ENCODE assay signal across 29 cellular contexts in the genomic region with DNA sequence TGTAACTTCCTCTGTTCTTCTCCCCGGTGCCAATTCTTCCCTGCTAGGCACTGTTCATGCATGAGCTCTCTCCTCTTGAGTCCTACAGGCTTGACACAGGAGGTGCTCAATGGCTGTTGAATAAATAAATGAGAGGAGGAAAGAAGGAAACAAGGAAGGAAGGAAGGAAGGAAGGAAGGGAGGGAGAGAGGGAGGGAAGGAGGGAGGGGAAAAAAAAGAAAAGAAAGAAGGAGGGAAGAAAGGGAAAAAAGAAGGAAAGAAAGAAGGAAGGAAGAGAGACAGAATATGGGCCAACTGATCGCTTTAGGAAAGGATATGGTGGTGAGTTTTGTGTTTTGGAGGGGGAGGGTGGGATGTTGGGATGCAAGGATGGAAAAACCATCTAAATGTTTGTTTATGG. TPM values are rescaled to one million over a fixed set of nuclear protein-coding genes. Genes with fewer than 3 reads are reported as not detected.
"Had no signal": no experiment of that assay in that cellular context is flagged by ENCODE, and none has a peak within 500 bp of the region (broad histone marks: within the 10 kb centered on the region; RNA-seq: fewer than 3 reads in every experiment).

No MANE protein-coding gene starts in this region.

- H3K27me3 ChIP-seq: adrenal gland, body of pancreas, breast epithelium had no signal

- H3K36me3 ChIP-seq: adrenal gland, breast epithelium had no signal

- H3K9me3 ChIP-seq: adrenal gland, body of pancreas, breast epithelium had no signal

- H3K4me3 ChIP-seq: adrenal gland, body of pancreas, breast epithelium had no signal

- DNase-seq: activated B cell treated with CpG ODN at 0.5 μM for 24 hours; activated CD4-positive, alpha-beta memory T cell treated with anti-CD3 and anti-CD28 coated beads for 36 hours; activated CD4-positive, alpha-beta T cell treated with anti-CD3 and anti-CD28 coated beads for 4 hours; activated CD4-positive, alpha-beta T cell treated with anti-CD3 and anti-CD28 coated beads, Interleukin-2, amount 50 U/mL, for 1 hour; activated CD4-positive, CD25-positive, alpha-beta regulatory T cell treated with anti-CD3 and anti-CD28 coated beads, Interleukin-2, amount 50 U/mL, for 72 hours; activated CD8-positive, alpha-beta memory T cell treated with anti-CD3 and anti-CD28 coated beads, Interleukin-2, amount 50 U/mL, for 4 hours; activated gamma-delta T cell treated with Interleukin-2 at 50 U/mL for 16 hours; activated naive CD4-positive, alpha-beta T cell treated with anti-CD3 and anti-CD28 coated beads for 36 hours; activated T-cell treated with anti-CD3 and anti-CD28 coated beads for 4 hours; activated T-cell treated with anti-CD3 and anti-CD28 coated beads, Interleukin-2, amount 50 U/mL, for 4 hours; adrenal gland; body of pancreas; Karpas-422; NCI-H1105; NCI-H1417 treated with DMSO at 0.1 percent for 48 hours; NCI-H1930; NCI-H2081 treated with DMSO at 0.1 percent for 48 hours; NCI-H2171; NCI-H446 treated with DMSO at 0.1 percent for 48 hours; NCI-H524; SIG-M5; T-cell; T-helper 17 cell had no signal

- H3K4me1 ChIP-seq: body of pancreas, breast epithelium had no signal

- H3K27ac ChIP-seq: adrenal gland, body of pancreas, breast epithelium, VCaP had no signal

RNA-seq across cellular contexts. Expression of a gene that starts 6.4 kb away (rescaled TPM):
- total RNA-seq: activated B cell treated with CpG ODN at 0.5 μM for 24 hours; activated CD4-positive, alpha-beta memory T cell treated with anti-CD3 and anti-CD28 coated beads for 36 hours; activated naive CD4-positive, alpha-beta T cell treated with anti-CD3 and anti-CD28 coated beads, Interleukin-2, amount 50 U/mL, for 72 hours; MCF 10A; RPMI7951; SK-MEL-5; T-cell had no signal
